In the genomic region with DNA sequence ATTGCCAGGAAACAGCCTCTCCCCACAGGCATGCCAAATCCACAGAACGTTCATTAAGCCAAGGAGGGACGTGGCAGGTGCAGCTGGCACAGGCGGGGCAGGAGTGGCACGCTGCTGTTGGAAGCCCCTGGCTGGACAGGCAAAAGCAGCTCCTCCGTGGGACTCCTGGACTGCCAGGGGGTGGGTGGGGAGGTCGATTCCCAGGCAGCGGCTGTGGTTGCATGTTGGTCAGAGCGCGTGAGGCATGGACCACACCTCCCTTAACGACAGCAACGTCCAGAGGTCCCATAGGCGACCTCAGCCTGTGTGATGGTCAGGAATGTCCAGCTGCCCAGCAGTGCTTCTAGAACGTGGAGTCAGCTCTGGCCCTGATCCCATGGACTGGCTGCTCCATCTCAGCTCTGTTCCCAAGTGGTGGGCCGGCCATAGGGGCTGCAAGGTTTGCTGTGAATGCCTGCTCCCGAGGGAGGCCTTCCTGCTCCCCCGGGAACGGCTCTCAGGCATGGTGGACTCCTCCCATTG, we compare ENCODE assay signal across 1 cellular context.
TF ChIP-seq lines count a peak whose summit lies in the region.

No MANE protein-coding gene starts in this region.

TF ChIP-seq in H1, 55 proteins besides CTCF, POLR2A, EP300 and RAD21:
- no peak for TF ChIP-seq CHD2 (IDR thresholded peaks at IDR 0.05; ENCODE audit: low read length)
- TF ChIP-seq, protein P1, sequence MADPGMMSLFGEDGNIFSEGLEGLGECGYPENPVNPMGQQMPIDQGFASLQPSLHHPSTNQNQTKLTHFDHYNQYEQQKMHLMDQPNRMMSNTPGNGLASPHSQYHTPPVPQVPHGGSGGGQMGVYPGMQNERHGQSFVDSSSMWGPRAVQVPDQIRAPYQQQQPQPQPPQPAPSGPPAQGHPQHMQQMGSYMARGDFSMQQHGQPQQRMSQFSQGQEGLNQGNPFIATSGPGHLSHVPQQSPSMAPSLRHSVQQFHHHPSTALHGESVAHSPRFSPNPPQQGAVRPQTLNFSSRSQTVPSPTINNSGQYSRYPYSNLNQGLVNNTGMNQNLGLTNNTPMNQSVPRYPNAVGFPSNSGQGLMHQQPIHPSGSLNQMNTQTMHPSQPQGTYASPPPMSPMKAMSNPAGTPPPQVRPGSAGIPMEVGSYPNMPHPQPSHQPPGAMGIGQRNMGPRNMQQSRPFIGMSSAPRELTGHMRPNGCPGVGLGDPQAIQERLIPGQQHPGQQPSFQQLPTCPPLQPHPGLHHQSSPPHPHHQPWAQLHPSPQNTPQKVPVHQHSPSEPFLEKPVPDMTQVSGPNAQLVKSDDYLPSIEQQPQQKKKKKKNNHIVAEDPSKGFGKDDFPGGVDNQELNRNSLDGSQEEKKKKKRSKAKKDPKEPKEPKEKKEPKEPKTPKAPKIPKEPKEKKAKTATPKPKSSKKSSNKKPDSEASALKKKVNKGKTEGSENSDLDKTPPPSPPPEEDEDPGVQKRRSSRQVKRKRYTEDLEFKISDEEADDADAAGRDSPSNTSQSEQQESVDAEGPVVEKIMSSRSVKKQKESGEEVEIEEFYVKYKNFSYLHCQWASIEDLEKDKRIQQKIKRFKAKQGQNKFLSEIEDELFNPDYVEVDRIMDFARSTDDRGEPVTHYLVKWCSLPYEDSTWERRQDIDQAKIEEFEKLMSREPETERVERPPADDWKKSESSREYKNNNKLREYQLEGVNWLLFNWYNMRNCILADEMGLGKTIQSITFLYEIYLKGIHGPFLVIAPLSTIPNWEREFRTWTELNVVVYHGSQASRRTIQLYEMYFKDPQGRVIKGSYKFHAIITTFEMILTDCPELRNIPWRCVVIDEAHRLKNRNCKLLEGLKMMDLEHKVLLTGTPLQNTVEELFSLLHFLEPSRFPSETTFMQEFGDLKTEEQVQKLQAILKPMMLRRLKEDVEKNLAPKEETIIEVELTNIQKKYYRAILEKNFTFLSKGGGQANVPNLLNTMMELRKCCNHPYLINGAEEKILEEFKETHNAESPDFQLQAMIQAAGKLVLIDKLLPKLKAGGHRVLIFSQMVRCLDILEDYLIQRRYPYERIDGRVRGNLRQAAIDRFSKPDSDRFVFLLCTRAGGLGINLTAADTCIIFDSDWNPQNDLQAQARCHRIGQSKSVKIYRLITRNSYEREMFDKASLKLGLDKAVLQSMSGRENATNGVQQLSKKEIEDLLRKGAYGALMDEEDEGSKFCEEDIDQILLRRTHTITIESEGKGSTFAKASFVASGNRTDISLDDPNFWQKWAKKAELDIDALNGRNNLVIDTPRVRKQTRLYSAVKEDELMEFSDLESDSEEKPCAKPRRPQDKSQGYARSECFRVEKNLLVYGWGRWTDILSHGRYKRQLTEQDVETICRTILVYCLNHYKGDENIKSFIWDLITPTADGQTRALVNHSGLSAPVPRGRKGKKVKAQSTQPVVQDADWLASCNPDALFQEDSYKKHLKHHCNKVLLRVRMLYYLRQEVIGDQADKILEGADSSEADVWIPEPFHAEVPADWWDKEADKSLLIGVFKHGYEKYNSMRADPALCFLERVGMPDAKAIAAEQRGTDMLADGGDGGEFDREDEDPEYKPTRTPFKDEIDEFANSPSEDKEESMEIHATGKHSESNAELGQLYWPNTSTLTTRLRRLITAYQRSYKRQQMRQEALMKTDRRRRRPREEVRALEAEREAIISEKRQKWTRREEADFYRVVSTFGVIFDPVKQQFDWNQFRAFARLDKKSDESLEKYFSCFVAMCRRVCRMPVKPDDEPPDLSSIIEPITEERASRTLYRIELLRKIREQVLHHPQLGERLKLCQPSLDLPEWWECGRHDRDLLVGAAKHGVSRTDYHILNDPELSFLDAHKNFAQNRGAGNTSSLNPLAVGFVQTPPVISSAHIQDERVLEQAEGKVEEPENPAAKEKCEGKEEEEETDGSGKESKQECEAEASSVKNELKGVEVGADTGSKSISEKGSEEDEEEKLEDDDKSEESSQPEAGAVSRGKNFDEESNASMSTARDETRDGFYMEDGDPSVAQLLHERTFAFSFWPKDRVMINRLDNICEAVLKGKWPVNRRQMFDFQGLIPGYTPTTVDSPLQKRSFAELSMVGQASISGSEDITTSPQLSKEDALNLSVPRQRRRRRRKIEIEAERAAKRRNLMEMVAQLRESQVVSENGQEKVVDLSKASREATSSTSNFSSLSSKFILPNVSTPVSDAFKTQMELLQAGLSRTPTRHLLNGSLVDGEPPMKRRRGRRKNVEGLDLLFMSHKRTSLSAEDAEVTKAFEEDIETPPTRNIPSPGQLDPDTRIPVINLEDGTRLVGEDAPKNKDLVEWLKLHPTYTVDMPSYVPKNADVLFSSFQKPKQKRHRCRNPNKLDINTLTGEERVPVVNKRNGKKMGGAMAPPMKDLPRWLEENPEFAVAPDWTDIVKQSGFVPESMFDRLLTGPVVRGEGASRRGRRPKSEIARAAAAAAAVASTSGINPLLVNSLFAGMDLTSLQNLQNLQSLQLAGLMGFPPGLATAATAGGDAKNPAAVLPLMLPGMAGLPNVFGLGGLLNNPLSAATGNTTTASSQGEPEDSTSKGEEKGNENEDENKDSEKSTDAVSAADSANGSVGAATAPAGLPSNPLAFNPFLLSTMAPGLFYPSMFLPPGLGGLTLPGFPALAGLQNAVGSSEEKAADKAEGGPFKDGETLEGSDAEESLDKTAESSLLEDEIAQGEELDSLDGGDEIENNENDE (IDR thresholded peaks at IDR 0.05; ENCODE audit: insufficient replicate concordance, low read length): no peak
- TF ChIP-seq MAFK (IDR thresholded peaks at IDR 0.05; ENCODE audit: low read depth, low read length): no peak
- TF ChIP-seq NRF1 (IDR thresholded peaks at IDR 0.05; ENCODE audit: low read depth, low read length): no peak
- no peak for TF ChIP-seq JUND (IDR thresholded peaks at IDR 0.05; ENCODE audit: low read length)
- no peak for TF ChIP-seq SP2 (IDR thresholded peaks at IDR 0.05; ENCODE audit: low read length)
- TF ChIP-seq BCL11A (IDR thresholded peaks at IDR 0.05; ENCODE audit: low read depth in 2 of 2, low read length in 2 of 2): no peak
- TF ChIP-seq, protein P2, sequence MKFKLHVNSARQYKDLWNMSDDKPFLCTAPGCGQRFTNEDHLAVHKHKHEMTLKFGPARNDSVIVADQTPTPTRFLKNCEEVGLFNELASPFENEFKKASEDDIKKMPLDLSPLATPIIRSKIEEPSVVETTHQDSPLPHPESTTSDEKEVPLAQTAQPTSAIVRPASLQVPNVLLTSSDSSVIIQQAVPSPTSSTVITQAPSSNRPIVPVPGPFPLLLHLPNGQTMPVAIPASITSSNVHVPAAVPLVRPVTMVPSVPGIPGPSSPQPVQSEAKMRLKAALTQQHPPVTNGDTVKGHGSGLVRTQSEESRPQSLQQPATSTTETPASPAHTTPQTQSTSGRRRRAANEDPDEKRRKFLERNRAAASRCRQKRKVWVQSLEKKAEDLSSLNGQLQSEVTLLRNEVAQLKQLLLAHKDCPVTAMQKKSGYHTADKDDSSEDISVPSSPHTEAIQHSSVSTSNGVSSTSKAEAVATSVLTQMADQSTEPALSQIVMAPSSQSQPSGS (IDR thresholded peaks at IDR 0.05; ENCODE audit: low read length): no peak
- TF ChIP-seq JUN (IDR thresholded peaks at IDR 0.05; ENCODE audit: low read depth, low read length): no peak
- TF ChIP-seq TAF7 (optimal IDR thresholded peaks at IDR 0.05; ENCODE audit: borderline replicate concordance, low read depth, low read length): no peak
- no peak for TF ChIP-seq SP1 (IDR thresholded peaks at IDR 0.05; ENCODE audit: low read depth, low read length)
- no peak for TF ChIP-seq TAF1 (IDR thresholded peaks at IDR 0.05; ENCODE audit: low read depth, low read length)
- no peak for TF ChIP-seq CBX5 (IDR thresholded peaks at IDR 0.05; ENCODE audit: low read depth, low read length)
- TF ChIP-seq NANOG (IDR thresholded peaks at IDR 0.05; ENCODE audit: insufficient read depth, low read depth, low read length, poor library complexity, severe bottlenecking): no peak
- no peak for TF ChIP-seq BRCA1 (IDR thresholded peaks at IDR 0.05; ENCODE audit: low read depth, low read length)
- TF ChIP-seq, protein P3, sequence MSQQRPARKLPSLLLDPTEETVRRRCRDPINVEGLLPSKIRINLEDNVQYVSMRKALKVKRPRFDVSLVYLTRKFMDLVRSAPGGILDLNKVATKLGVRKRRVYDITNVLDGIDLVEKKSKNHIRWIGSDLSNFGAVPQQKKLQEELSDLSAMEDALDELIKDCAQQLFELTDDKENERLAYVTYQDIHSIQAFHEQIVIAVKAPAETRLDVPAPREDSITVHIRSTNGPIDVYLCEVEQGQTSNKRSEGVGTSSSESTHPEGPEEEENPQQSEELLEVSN (IDR thresholded peaks at IDR 0.05): no peak
- no peak for TF ChIP-seq RFX5 (IDR thresholded peaks at IDR 0.05; ENCODE audit: borderline replicate concordance, low read depth, low read length)
- no peak for TF ChIP-seq SAP30 (IDR thresholded peaks at IDR 0.05; ENCODE audit: insufficient read depth, insufficient replicate concordance, low read length)
